Comparison of ENCODE assay signal across 9 cellular contexts in the genomic region with DNA sequence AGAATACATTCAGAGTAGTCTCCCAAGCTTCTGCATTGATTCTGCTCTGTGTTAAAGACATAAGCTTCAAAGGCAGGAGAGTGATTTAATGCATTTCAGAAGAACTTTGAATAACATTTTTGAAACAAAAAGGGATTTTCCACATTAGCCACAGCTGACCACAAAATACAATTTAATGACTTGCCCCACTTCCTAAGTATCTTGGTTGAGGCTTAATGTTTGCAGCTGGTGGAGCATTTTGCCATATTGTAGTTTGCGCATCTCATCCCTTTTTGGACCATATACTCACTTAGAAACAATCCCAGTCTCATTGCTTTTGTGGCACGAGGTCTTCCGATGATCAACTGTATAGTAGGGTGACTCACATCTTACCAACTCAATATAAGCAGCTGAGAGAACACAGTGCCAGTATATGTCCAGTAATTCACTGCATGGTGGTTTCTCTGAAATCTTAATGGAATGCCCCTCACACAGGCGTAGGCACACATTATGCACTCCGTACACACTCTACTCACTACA.
DNase-seq lines count a peak whose midpoint lies in the region; ATAC-seq, FAIRE-seq and TF ChIP-seq lines count a peak whose summit lies in the region.
"Had no signal": no experiment of that assay in that cellular context is flagged by ENCODE, and none has a peak within 500 bp of the region (broad histone marks: within the 10 kb centered on the region; RNA-seq: fewer than 3 reads in every experiment).

No MANE protein-coding gene starts in this region.

- H3K79me2 ChIP-seq in HepG2 (ENCODE audit: insufficient read depth, low read length): no peaks in the 10 kb centered on the region

- TF ChIP-seq RAD21 in HepG2 (CRISPR knock-in tag; IDR thresholded peaks at IDR 0.05): no peak

- FAIRE-seq in HepG2 (lab: Jason Lieb, UNC): no peak
- FAIRE-seq: islet of Langerhans had no signal

- no peak for TF ChIP-seq POLR2A in HepG2 (IDR thresholded peaks at IDR 0.05; ENCODE audit: insufficient read depth in 1 of 2, low read depth in 2 of 2, low read length in 2 of 2)

- TF ChIP-seq EP300 in HepG2 (IDR thresholded peaks at IDR 0.05; ENCODE audit: low read depth in 2 of 2, low read length in 2 of 2) (no peak), HepG2 (CRISPR knock-in tag; IDR thresholded peaks at IDR 0.05; ENCODE audit: borderline replicate concordance) (no peak)

- no peak overlapping the region for H3K4me3 ChIP-seq in cardiac fibroblast (replicated peaks in 1 of 2; ENCODE audit: low read depth in 2 of 2, low read length in 2 of 2)
- no peak overlapping the region for H3K4me3 ChIP-seq in HepG2 (replicated peaks in 1 of 3; ENCODE audit: insufficient read depth in 1 of 3, low read depth in 2 of 3, low read length in 3 of 3)

- no peaks in the 10 kb centered on the region for H3K27me3 ChIP-seq in HepG2 (ENCODE audit: control insufficient read depth in 1 of 2, insufficient read depth in 2 of 2, low read length in 2 of 2)

- no peaks in the 10 kb centered on the region for H3K4me1 ChIP-seq in HepG2 (ENCODE audit: insufficient read depth, low read length)

- H3K9me3 ChIP-seq in HepG2 (ENCODE audit: low read length): peaks cover 25% of the 10 kb centered on the region

- in situ Hi-C loops in Caki2 (cut with HindIII; ENCODE audit: low pct_unique_long_range_greater_than_20kb, low sequenced_read_pairs): no loop called here
- in situ Hi-C loops in HepG2 (cut with HindIII; ENCODE audit: extremely low pct_ligation_motif_present, low pct_unique_long_range_greater_than_20kb): no loop called here

- TF ChIP-seq CTCF in cardiac fibroblast (IDR thresholded peaks at IDR 0.05; ENCODE audit: low read depth, low read length): no peak
- no peak for TF ChIP-seq CTCF in HepG2 (CRISPR knock-in tag; IDR thresholded peaks at IDR 0.05)

- no peaks in the 10 kb centered on the region for H4K20me1 ChIP-seq in HepG2 (ENCODE audit: insufficient read depth, low read length)

- H3K27ac ChIP-seq in HepG2 (ENCODE audit: extremely low read length, insufficient read depth, low read length): no peak overlapping the region

- ATAC-seq in GM21423 (IDR thresholded peaks at IDR 0.05; ENCODE audit: unreplicated experiment) (peak; percentile 54), HepG2 (no peak)

- H3K36me3 ChIP-seq in HepG2 (replicated peaks in 1 of 2; ENCODE audit: control insufficient read depth in 1 of 2, insufficient read depth in 2 of 2, low read length in 2 of 2): no peaks in the 10 kb centered on the region

- CTCF ChIA-PET in HepG2 (lab: Yijun Ruan, JAX; ENCODE audit: low intra/inter-chr PET ratio, low total read pairs): no interaction called here

- intact Hi-C loops in HepG2 (cut with micrococcal nuclease; ENCODE audit: unreplicated experiment): no loop called here

- POLR2A ChIA-PET in HepG2 (lab: Yijun Ruan, JAX): no interaction called here

- no peak overlapping the region for H3K9ac ChIP-seq in HepG2 (ENCODE audit: insufficient read depth, low read depth, low read length)

- H3K4me2 ChIP-seq in HepG2 (ENCODE audit: low read depth, low read length): no peak overlapping the region

- DNase-seq in Caki2 (ENCODE audit: low read depth): peak; percentile 41
- DNase-seq in HS-27A (ENCODE audit: low read depth): peak; percentile 86
- peak; percentile 2 to 94 for DNase-seq in cardiac fibroblast (ENCODE audit: low read depth in 2 of 2)
- DNase-seq in HepG2 (ENCODE audit: low spot score): no peak
- no peak for DNase-seq in RPMI8226
- DNase-seq in nucleus accumbens (lab: John Stamatoyannopoulos, UW): no peak
- no peak for DNase-seq in SK-N-DZ (ENCODE audit: low spot score)

- no peak overlapping the region for H2AFZ ChIP-seq in HepG2 (ENCODE audit: low read length)

- WGBS in HepG2 (ENCODE audit: low lambda C conversion rate): 17% methylated on average over 5 of the region's 5 CpGs

- BruUV-seq in HepG2 (replicated peaks; lab: Mats Ljungman, UMichigan): no TSS peak

TF ChIP-seq in HepG2, 621 proteins besides CTCF, POLR2A, EP300 and RAD21:
- TF ChIP-seq TAF15 (IDR thresholded peaks at IDR 0.05; ENCODE audit: low read depth, low read length, poor library complexity, severe bottlenecking): no peak
- TF ChIP-seq ZNF770 (CRISPR knock-in tag; IDR thresholded peaks at IDR 0.05): no peak
TF ChIP-seq in HepG2: peak in this region for 0.

Comparison
In these comparisons a context has a peak if more than half of its experiments do, and no peak if none do; other contexts are left out.
1. DNase-seq: peak in Caki2 (single experiment), HS-27A (single experiment) and cardiac fibroblast (2 of 2); none in HepG2 (single experiment), RPMI8226 (single experiment), nucleus accumbens (0 of 56) and SK-N-DZ (single experiment).